8 cellular contexts compared by ENCODE assay signal in genomic region chr21:33267250-33267649, GRCh38. TPM values are rescaled to one million over a fixed set of nuclear protein-coding genes. Genes with fewer than 3 reads are reported as not detected.
A peak's percentile ranks its signal among the peaks of the same experiment; 100 is the strongest.
DNase-seq lines count a peak whose midpoint lies in the region.

No MANE protein-coding gene starts in this region.

- no peaks in the 10 kb centered on the region for H3K27me3 ChIP-seq in layer of hippocampus (ENCODE audit: control insufficient read depth, insufficient read depth, low read length)

- no peaks in the 10 kb centered on the region for H3K27me3 Mint-ChIP-seq in activated CD4-positive, alpha-beta T cell treated with anti-CD3 and anti-CD28 coated beads, Interleukin-2, amount 10 ng/mL, durations not matched to agents 24 days and 14 days
- no peaks in the 10 kb centered on the region for H3K27me3 Mint-ChIP-seq in activated T-helper 2 cell treated with anti-CD3 and anti-CD28 coated beads, Interferon-gamma antibody, Interleukin-2, Interleukin-4, amounts not matched to agents 10 μg/mL and 5 μg/mL and 100 μg/mL, durations not matched to agents 14 hours and 24 hours and 36 hours (ENCODE audit: low read depth)

- peak overlapping the region; percentile 99 for H3K4me3 Mint-ChIP-seq in activated CD4-positive, alpha-beta T cell treated with anti-CD3 and anti-CD28 coated beads, Interleukin-2, amount 10 ng/mL, durations not matched to agents 24 days and 14 days
- peak overlapping the region; percentile 98 for H3K4me3 Mint-ChIP-seq in activated T-helper 2 cell treated with anti-CD3 and anti-CD28 coated beads, Interferon-gamma antibody, Interleukin-2, Interleukin-4, amounts not matched to agents 10 μg/mL and 5 μg/mL and 100 μg/mL, durations not matched to agents 14 hours and 24 hours and 36 hours (ENCODE audit: low read depth)

- no peak for DNase-seq in activated CD4-positive, alpha-beta T cell treated with anti-CD3 and anti-CD28 coated beads, Interleukin-2, amount 10 ng/mL, durations not matched to agents 24 days and 14 days
- DNase-seq in activated CD4-positive, alpha-beta T cell treated with anti-CD3 and anti-CD28 coated beads for 1 hour, result no peak
- DNase-seq in activated T-helper 2 cell treated with anti-CD3 and anti-CD28 coated beads, Interferon-gamma antibody, Interleukin-2, Interleukin-4, amounts not matched to agents 10 μg/mL and 5 μg/mL and 100 μg/mL, durations not matched to agents 14 hours and 24 hours and 36 hours (ENCODE audit: low spot score), result no peak
- no peak for DNase-seq in NOMO-1 treated with dmso at 0.1 percent for 144 hours (lab: John Stamatoyannopoulos, UW; ENCODE audit: unreplicated experiment)
- DNase-seq in NCI-H446 treated with DMSO at 0.1 percent for 48 hours (lab: John Stamatoyannopoulos, UW), result no peak
- no peak for DNase-seq in iPS-NIHi11 (ENCODE audit: low spot score)

- peaks cover 38% of the 10 kb centered on the region for H3K4me1 Mint-ChIP-seq in activated CD4-positive, alpha-beta T cell treated with anti-CD3 and anti-CD28 coated beads, Interleukin-2, amount 10 ng/mL, durations not matched to agents 24 days and 14 days
- peaks cover 32% of the 10 kb centered on the region for H3K4me1 Mint-ChIP-seq in activated T-helper 2 cell treated with anti-CD3 and anti-CD28 coated beads, Interferon-gamma antibody, Interleukin-2, Interleukin-4, amounts not matched to agents 10 μg/mL and 5 μg/mL and 100 μg/mL, durations not matched to agents 14 hours and 24 hours and 36 hours (ENCODE audit: low read depth)

- intact Hi-C loops in activated CD4-positive, alpha-beta T cell treated with anti-CD3 and anti-CD28 coated beads, Interleukin-2, amount 10 ng/mL, durations not matched to agents 24 days and 14 days (cut with micrococcal nuclease), result loop anchor here (2.0 kb wide), 2 partner anchors 58 to 64 kb away; partner anchors contain the start of gene IFNAR1
- intact Hi-C loops in activated T-helper 2 cell treated with anti-CD3 and anti-CD28 coated beads, Interferon-gamma antibody, Interleukin-2, Interleukin-4, amounts not matched to agents 10 μg/mL and 5 μg/mL and 100 μg/mL, durations not matched to agents 14 hours and 24 hours and 36 hours (cut with micrococcal nuclease), result loop anchor here (2.0 to 5.0 kb wide), 3 partner anchors 58 to 168 kb away; partner anchors contain the start of gene IFNAR1

- H3K36me3 Mint-ChIP-seq in activated CD4-positive, alpha-beta T cell treated with anti-CD3 and anti-CD28 coated beads, Interleukin-2, amount 10 ng/mL, durations not matched to agents 24 days and 14 days (ENCODE audit: low read depth), result peaks cover 39% of the 10 kb centered on the region
- peaks cover 73% of the 10 kb centered on the region for H3K36me3 Mint-ChIP-seq in activated T-helper 2 cell treated with anti-CD3 and anti-CD28 coated beads, Interferon-gamma antibody, Interleukin-2, Interleukin-4, amounts not matched to agents 10 μg/mL and 5 μg/mL and 100 μg/mL, durations not matched to agents 14 hours and 24 hours and 36 hours (ENCODE audit: low read depth)

- H3K9me3 Mint-ChIP-seq in activated CD4-positive, alpha-beta T cell treated with anti-CD3 and anti-CD28 coated beads, Interleukin-2, amount 10 ng/mL, durations not matched to agents 24 days and 14 days, result no peaks in the 10 kb centered on the region
- no peaks in the 10 kb centered on the region for H3K9me3 Mint-ChIP-seq in activated T-helper 2 cell treated with anti-CD3 and anti-CD28 coated beads, Interferon-gamma antibody, Interleukin-2, Interleukin-4, amounts not matched to agents 10 μg/mL and 5 μg/mL and 100 μg/mL, durations not matched to agents 14 hours and 24 hours and 36 hours

- H3K27ac Mint-ChIP-seq in activated CD4-positive, alpha-beta T cell treated with anti-CD3 and anti-CD28 coated beads, Interleukin-2, amount 10 ng/mL, durations not matched to agents 24 days and 14 days, result peak overlapping the region; percentile 93
- H3K27ac Mint-ChIP-seq in activated T-helper 2 cell treated with anti-CD3 and anti-CD28 coated beads, Interferon-gamma antibody, Interleukin-2, Interleukin-4, amounts not matched to agents 10 μg/mL and 5 μg/mL and 100 μg/mL, durations not matched to agents 14 hours and 24 hours and 36 hours, result peak overlapping the region; percentile 89

- H3K27ac ChIP-seq in layer of hippocampus (ENCODE audit: low read depth, low read length) (peak overlapping the region; percentile 73), temporal lobe (ENCODE audit: low read depth, low read length) (peak overlapping the region; percentile 44)

RNA-seq across cellular contexts. Expression of gene IL10RB, which starts 1.1 kb away (rescaled TPM):
- 21.1 and 24.0 TPM in 2 replicates for total RNA-seq in activated CD4-positive, alpha-beta T cell treated with anti-CD3 and anti-CD28 coated beads, Interleukin-2, amount 10 ng/mL, durations not matched to agents 24 days and 14 days
- total RNA-seq in activated T-helper 2 cell treated with anti-CD3 and anti-CD28 coated beads, Interferon-gamma antibody, Interleukin-2, Interleukin-4, amounts not matched to agents 10 μg/mL and 5 μg/mL and 100 μg/mL, durations not matched to agents 14 hours and 24 hours and 36 hours, result 23.4 and 24.7 TPM in 2 replicates
- 7.6 TPM for total RNA-seq in temporal lobe

RNA-seq across cellular contexts. Expression of gene IFNAR2, which starts 37.5 kb away (rescaled TPM):
- total RNA-seq in activated CD4-positive, alpha-beta T cell treated with anti-CD3 and anti-CD28 coated beads, Interleukin-2, amount 10 ng/mL, durations not matched to agents 24 days and 14 days, result 35.2 and 36.7 TPM in 2 replicates
- total RNA-seq in activated T-helper 2 cell treated with anti-CD3 and anti-CD28 coated beads, Interferon-gamma antibody, Interleukin-2, Interleukin-4, amounts not matched to agents 10 μg/mL and 5 μg/mL and 100 μg/mL, durations not matched to agents 14 hours and 24 hours and 36 hours, result 34.8 and 36.8 TPM in 2 replicates
- total RNA-seq in temporal lobe, result 7.9 TPM

RNA-seq across cellular contexts. Expression of gene IFNAR1, which starts 57.5 kb away (rescaled TPM):
- total RNA-seq in activated CD4-positive, alpha-beta T cell treated with anti-CD3 and anti-CD28 coated beads, Interleukin-2, amount 10 ng/mL, durations not matched to agents 24 days and 14 days, result 19.0 and 24.0 TPM in 2 replicates
- 26.8 and 27.9 TPM in 2 replicates for total RNA-seq in activated T-helper 2 cell treated with anti-CD3 and anti-CD28 coated beads, Interferon-gamma antibody, Interleukin-2, Interleukin-4, amounts not matched to agents 10 μg/mL and 5 μg/mL and 100 μg/mL, durations not matched to agents 14 hours and 24 hours and 36 hours
- 48.2 TPM for total RNA-seq in temporal lobe
